ENCODE assay signal across 14 cellular contexts in genomic region chr12:71799105-71799504, GRCh38. TPM values are rescaled to one million over a fixed set of nuclear protein-coding genes. Genes with fewer than 3 reads are reported as not detected.
DNase-seq lines count a peak whose midpoint lies in the region; TF ChIP-seq lines count a peak whose summit lies in the region.
"Had no signal": no experiment of that assay in that cellular context is flagged by ENCODE, and none has a peak within 500 bp of the region (broad histone marks: within the 10 kb centered on the region; RNA-seq: fewer than 3 reads in every experiment).

No MANE protein-coding gene starts in this region.

- H3K4me3 ChIP-seq in Loucy (ENCODE audit: low read length, poor library complexity, severe bottlenecking): no peak overlapping the region
- H3K4me3 ChIP-seq in astrocyte of the spinal cord (ENCODE audit: low read depth, low read length): no peak overlapping the region
- H3K4me3 ChIP-seq in H7 (ENCODE audit: insufficient read depth, low read depth, low read length): no peak overlapping the region
- H3K4me3 ChIP-seq: SJSA1 had no signal

- in situ Hi-C loops in astrocyte of the spinal cord (cut with HindIII; ENCODE audit: low sequenced_read_pairs): no loop called here

- peaks cover 21% of the 10 kb centered on the region for H3K4me1 ChIP-seq in Loucy (ENCODE audit: insufficient read depth, low read length, poor library complexity, severe bottlenecking)
- H3K4me1 ChIP-seq: BE2C, SJSA1 had no signal

- no peaks in the 10 kb centered on the region for H3K9me3 ChIP-seq in Loucy (ENCODE audit: insufficient read depth, low read depth, low read length)
- H3K9me3 ChIP-seq: BE2C, SJSA1 had no signal

- peak overlapping the region; percentile 78 for H2AFZ ChIP-seq in Loucy (ENCODE audit: low read length)

- H3K36me3 ChIP-seq in Loucy (ENCODE audit: insufficient read depth, low read length) (no peaks in the 10 kb centered on the region), H7 (replicated peaks; ENCODE audit: control insufficient read depth, insufficient read depth, low read length) (no peaks in the 10 kb centered on the region)
- H3K36me3 ChIP-seq: BE2C, SJSA1 had no signal

- peak overlapping the region; percentile 34 for H3K4me2 ChIP-seq in Loucy (ENCODE audit: low read depth, low read length, poor library complexity, severe bottlenecking)

- H3K9me2 ChIP-seq in Loucy (replicated peaks; ENCODE audit: low read depth, low read length): no peaks in the 10 kb centered on the region

- no peak overlapping the region for H3K9ac ChIP-seq in Loucy (ENCODE audit: low read depth, low read length, poor library complexity, severe bottlenecking)

- TF ChIP-seq CTCF in Loucy (conservative IDR thresholded peaks at IDR 0.05; ENCODE audit: low read length) (no peak), astrocyte of the spinal cord (IDR thresholded peaks at IDR 0.05; ENCODE audit: low read depth, low read length) (no peak)

- no peaks in the 10 kb centered on the region for H4K20me1 ChIP-seq in Loucy (ENCODE audit: insufficient read depth, low read length, poor library complexity, severe bottlenecking)

- no peaks in the 10 kb centered on the region for H3K27me3 ChIP-seq in Loucy (ENCODE audit: insufficient read depth, low read length, poor library complexity, severe bottlenecking)
- H3K27me3 ChIP-seq in H7 (ENCODE audit: control insufficient read depth, insufficient read depth, low read length): no peaks in the 10 kb centered on the region

- no peaks in the 10 kb centered on the region for H3F3A ChIP-seq in Loucy (ENCODE audit: low read depth)

- no peaks in the 10 kb centered on the region for H3K79me2 ChIP-seq in Loucy (ENCODE audit: insufficient read depth, low read length)

- DNase-seq in AG08396 (ENCODE audit: low spot score) (peak; percentile 30), astrocyte of the spinal cord (ENCODE audit: low read depth, low spot score) (peak; percentile 16), islet precursor cell (peak; percentile 56), NCI-H69 (lab: John Stamatoyannopoulos, UW) (no peak), H7 (no peak), GF-D8 (lab: John Stamatoyannopoulos, UW) (no peak), GOT3 (lab: John Stamatoyannopoulos, UW) (no peak)
- DNase-seq: activated CD4-positive, CD25-positive, alpha-beta regulatory T cell treated with anti-CD3 and anti-CD28 coated beads, Interleukin-2, amount 50 U/mL, for 72 hours; BE2C; cortex of kidney; NCI-H2227 treated with DMSO at 0.1 percent for 48 hours; stimulated activated CD8-positive, alpha-beta memory T cell treated with anti-CD3 and anti-CD28 coated beads, Interleukin-4, amount 100 ng/mL, for 48 hours had no signal

RNA-seq across cellular contexts. Expression of gene TBC1D15, which starts 40.5 kb away (rescaled TPM):
- 9.8 and 11.3 TPM in 2 replicates for total RNA-seq in H7 (2014; rRNA removed; shearing (Covaris generic))

RNA-seq across cellular contexts. Expression of gene RAB21, which starts 44.4 kb away (rescaled TPM):
- 11.6 and 17.2 TPM in 2 replicates for total RNA-seq in H7 (2014; rRNA removed; shearing (Covaris generic))

Comparison
In these comparisons a context has a peak if more than half of its experiments do, and no peak if none do; other contexts are left out.
1. DNase-seq: peak in AG08396 (single experiment), astrocyte of the spinal cord (single experiment) and islet precursor cell (single experiment); none in NCI-H69 (single experiment), H7 (single experiment), GF-D8 (single experiment) and GOT3 (single experiment).